20 cellular contexts compared by ENCODE assay signal in genomic region chr6:161068296-161068695, GRCh38.
"Had no signal": no experiment of that assay in that cellular context is flagged by ENCODE, and none has a peak within 500 bp of the region (broad histone marks: within the 10 kb centered on the region; RNA-seq: fewer than 3 reads in every experiment).

No MANE protein-coding gene starts in this region.

- DNase-seq: activated CD4-positive, alpha-beta T cell treated with anti-CD3 and anti-CD28 coated beads for 36 hours; activated CD4-positive, alpha-beta T cell treated with anti-CD3 and anti-CD28 coated beads, Interleukin-2, amount 50 U/mL, for 48 hours; activated gamma-delta T cell treated with Interleukin-2 at 50 U/mL for 16 hours; effector CD8-positive, alpha-beta T cell; heart left ventricle; immature natural killer cell; kidney glomerular epithelial cell; left ventricle myocardium inferior; mammary epithelial cell; nephron progenitor cell; occipital lobe; stimulated activated CD4-positive, alpha-beta T cell treated with anti-CD3 and anti-CD28 coated beads, Interleukin-12 subunit alpha, Interleukin-12 subunit beta, amount 100 ng/mL, for 4 hours; stimulated activated CD4-positive, alpha-beta T cell treated with anti-CD3 and anti-CD28 coated beads, Interleukin-1b, Interleukin-23, amount 100 ng/mL, for 48 hours; stimulated activated CD8-positive, alpha-beta memory T cell treated with anti-CD3 and anti-CD28 coated beads, Interleukin-4, amount 100 ng/mL, for 48 hours; stimulated activated naive CD4-positive, alpha-beta T cell; upper lobe of right lung had no signal

- H3K4me1 ChIP-seq: gastroesophageal sphincter, upper lobe of right lung had no signal

- FAIRE-seq: endothelial cell of umbilical vein had no signal

- H3K4me3 ChIP-seq: esophagus muscularis mucosa, gastroesophageal sphincter, heart left ventricle, left ventricle myocardium inferior, upper lobe of right lung had no signal

- ATAC-seq: activated CD4-positive, alpha-beta T cell treated with anti-CD3 and anti-CD28 coated beads for 36 hours; activated naive CD4-positive, alpha-beta T cell treated with anti-CD3 and anti-CD28 coated beads, Interleukin-2, amount 50 U/mL, for 72 hours; gastroesophageal sphincter; heart left ventricle; upper lobe of right lung had no signal

- H3K27ac ChIP-seq: esophagus muscularis mucosa, gastroesophageal sphincter, heart left ventricle, left ventricle myocardium inferior, upper lobe of right lung had no signal

- H3K9me3 ChIP-seq: esophagus muscularis mucosa, gastroesophageal sphincter, heart left ventricle, left ventricle myocardium inferior, upper lobe of right lung had no signal

- H3K27me3 ChIP-seq: esophagus muscularis mucosa, gastroesophageal sphincter, heart left ventricle, upper lobe of right lung had no signal
